In the genomic region with DNA sequence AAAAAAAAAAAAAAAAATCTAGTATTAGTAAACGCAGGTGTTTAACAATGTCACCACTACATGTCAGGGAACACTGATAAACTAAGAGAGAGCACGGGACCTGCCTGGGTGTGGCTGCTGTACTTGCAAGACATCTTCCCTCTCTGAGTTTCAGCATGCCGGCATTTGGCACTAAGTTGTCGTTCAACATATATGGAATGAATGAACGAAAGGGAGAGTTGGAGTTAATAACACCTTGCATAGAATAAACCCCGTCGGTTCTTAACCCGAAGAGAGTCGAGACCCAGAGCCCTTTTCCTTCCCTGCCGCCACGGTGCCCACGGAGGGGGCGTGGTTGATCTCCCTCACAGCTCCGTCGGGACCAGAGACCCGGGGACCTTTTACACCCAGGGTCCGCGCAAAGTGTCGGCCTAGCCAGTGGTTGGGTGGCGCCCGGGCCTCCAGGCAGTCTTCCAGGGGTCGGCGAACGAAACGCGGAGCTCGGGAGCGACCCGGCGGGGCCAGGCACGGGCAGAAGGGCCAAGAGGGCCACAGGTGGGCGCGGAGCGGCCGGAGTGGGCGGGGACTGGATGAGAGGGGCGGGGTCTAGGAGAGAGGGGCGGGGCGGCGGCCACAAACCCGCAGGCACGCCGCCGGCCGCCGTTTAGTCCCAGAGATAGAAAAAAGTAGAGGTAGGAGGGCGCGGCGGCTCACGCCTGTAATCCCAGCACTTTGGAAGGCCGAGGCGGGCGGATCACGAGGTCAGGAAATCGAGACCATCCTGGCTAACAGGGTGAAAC, we compare ENCODE assay signal across 1 cellular context.
TF ChIP-seq lines count a peak whose summit lies in the region.

No MANE protein-coding gene starts in this region.

TF ChIP-seq in GM23338, 12 proteins besides CTCF, POLR2A, EP300 and RAD21 (continued from another document):
- TF ChIP-seq, protein P1, sequence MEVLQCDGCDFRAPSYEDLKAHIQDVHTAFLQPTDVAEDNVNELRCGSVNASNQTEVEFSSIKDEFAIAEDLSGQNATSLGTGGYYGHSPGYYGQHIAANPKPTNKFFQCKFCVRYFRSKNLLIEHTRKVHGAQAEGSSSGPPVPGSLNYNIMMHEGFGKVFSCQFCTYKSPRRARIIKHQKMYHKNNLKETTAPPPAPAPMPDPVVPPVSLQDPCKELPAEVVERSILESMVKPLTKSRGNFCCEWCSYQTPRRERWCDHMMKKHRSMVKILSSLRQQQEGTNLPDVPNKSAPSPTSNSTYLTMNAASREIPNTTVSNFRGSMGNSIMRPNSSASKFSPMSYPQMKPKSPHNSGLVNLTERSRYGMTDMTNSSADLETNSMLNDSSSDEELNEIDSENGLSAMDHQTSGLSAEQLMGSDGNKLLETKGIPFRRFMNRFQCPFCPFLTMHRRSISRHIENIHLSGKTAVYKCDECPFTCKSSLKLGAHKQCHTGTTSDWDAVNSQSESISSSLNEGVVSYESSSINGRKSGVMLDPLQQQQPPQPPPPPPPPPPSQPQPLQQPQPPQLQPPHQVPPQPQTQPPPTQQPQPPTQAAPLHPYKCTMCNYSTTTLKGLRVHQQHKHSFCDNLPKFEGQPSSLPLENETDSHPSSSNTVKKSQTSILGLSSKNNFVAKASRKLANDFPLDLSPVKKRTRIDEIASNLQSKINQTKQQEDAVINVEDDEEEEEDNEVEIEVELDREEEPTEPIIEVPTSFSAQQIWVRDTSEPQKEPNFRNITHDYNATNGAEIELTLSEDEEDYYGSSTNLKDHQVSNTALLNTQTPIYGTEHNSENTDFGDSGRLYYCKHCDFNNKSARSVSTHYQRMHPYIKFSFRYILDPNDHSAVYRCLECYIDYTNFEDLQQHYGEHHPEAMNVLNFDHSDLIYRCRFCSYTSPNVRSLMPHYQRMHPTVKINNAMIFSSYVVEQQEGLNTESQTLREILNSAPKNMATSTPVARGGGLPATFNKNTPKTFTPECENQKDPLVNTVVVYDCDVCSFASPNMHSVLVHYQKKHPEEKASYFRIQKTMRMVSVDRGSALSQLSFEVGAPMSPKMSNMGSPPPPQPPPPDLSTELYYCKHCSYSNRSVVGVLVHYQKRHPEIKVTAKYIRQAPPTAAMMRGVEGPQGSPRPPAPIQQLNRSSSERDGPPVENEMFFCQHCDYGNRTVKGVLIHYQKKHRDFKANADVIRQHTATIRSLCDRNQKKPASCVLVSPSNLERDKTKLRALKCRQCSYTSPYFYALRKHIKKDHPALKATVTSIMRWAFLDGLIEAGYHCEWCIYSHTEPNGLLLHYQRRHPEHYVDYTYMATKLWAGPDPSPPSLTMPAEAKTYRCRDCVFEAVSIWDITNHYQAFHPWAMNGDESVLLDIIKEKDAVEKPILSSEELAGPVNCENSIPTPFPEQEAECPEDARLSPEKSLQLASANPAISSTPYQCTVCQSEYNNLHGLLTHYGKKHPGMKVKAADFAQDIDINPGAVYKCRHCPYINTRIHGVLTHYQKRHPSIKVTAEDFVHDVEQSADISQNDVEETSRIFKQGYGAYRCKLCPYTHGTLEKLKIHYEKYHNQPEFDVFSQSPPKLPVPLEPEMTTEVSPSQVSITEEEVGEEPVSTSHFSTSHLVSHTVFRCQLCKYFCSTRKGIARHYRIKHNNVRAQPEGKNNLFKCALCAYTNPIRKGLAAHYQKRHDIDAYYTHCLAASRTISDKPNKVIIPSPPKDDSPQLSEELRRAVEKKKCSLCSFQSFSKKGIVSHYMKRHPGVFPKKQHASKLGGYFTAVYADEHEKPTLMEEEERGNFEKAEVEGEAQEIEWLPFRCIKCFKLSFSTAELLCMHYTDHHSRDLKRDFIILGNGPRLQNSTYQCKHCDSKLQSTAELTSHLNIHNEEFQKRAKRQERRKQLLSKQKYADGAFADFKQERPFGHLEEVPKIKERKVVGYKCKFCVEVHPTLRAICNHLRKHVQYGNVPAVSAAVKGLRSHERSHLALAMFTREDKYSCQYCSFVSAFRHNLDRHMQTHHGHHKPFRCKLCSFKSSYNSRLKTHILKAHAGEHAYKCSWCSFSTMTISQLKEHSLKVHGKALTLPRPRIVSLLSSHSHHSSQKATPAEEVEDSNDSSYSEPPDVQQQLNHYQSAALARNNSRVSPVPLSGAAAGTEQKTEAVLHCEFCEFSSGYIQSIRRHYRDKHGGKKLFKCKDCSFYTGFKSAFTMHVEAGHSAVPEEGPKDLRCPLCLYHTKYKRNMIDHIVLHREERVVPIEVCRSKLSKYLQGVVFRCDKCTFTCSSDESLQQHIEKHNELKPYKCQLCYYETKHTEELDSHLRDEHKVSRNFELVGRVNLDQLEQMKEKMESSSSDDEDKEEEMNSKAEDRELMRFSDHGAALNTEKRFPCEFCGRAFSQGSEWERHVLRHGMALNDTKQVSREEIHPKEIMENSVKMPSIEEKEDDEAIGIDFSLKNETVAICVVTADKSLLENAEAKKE (CRISPR knock-in tag; IDR thresholded peaks at IDR 0.05) = no peak
- TF ChIP-seq EZH2 (IDR thresholded peaks at IDR 0.05; ENCODE audit: low read depth, unreplicated experiment) (no peak), NANOG (IDR thresholded peaks at IDR 0.05; ENCODE audit: borderline replicate concordance) (no peak), EZH2phosphoT487 (IDR thresholded peaks at IDR 0.05; ENCODE audit: unreplicated experiment) (no peak), STAT1 (IDR thresholded peaks at IDR 0.05; ENCODE audit: unreplicated experiment) (no peak), ZNF114 (CRISPR knock-in tag; IDR thresholded peaks at IDR 0.05) (no peak)
TF ChIP-seq in GM23338: peak in this region for 0.
